ENCODE assay signal across 8 cellular contexts in the genomic region with DNA sequence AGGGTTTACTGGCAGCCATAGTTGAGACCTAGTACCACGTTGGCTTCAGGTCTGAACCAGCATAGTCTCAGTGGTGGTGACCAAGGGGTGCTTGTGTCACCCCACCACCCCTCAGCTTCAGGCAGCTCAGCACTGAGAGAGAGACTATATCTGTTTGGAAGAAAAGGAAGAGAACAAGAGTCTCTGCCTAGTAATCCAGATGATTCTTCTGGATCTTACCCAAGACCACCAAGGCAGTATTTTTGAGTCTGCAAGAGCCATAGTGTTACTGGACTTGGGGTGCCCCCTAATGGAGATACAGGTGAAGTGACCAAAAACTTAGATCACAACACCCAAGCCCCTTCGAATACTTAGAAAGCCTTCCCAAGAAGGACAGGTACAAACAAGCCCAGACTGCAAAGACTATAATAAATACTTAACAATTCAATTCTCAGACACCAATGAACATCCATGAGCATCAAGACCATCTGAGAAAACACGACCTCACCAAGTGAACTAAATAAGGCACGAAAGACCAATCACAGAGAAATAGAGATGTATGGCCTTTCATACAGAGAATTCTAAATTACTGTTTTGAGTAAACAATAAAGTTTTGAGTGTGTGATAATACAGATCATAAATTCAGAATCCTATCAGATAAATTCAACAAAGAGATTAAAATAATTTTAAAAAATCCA.
DNase-seq lines count a peak whose midpoint lies in the region; ATAC-seq and TF ChIP-seq lines count a peak whose summit lies in the region.

No MANE protein-coding gene starts in this region.

- H3K9me3 Mint-ChIP-seq in mesothelial cell of epicardium = peaks cover 28% of the 10 kb centered on the region

- no peak overlapping the region for H2AFZ ChIP-seq in SU-DHL-6 (ENCODE audit: low read depth, low read length, severe bottlenecking)

- no peak overlapping the region for H3K4me2 ChIP-seq in SU-DHL-6 (ENCODE audit: low read depth, low read length, poor library complexity, severe bottlenecking)

- H3K4me3 Mint-ChIP-seq in mesothelial cell of epicardium = no peak overlapping the region

- no peaks in the 10 kb centered on the region for H3K9me2 ChIP-seq in SU-DHL-6 (replicated peaks; ENCODE audit: insufficient read depth, low read length)

- H3K9ac ChIP-seq in SU-DHL-6 (ENCODE audit: low read length) = no peak overlapping the region

- H3K27ac Mint-ChIP-seq in mesothelial cell of epicardium = no peak overlapping the region

- no peaks in the 10 kb centered on the region for H3K27me3 ChIP-seq in SU-DHL-6 (ENCODE audit: low read length)

- peak; percentile 8 for DNase-seq in activated T-cell treated with anti-CD3 and anti-CD28 coated beads for 1 hour (ENCODE audit: low read depth)
- DNase-seq in activated T-cell treated with anti-CD3 and anti-CD28 coated beads, Interleukin-2, amount 50 U/mL, for 1 hour = no peak
- DNase-seq in HUDEP-2 (lab: John Stamatoyannopoulos, UW; ENCODE audit: unreplicated experiment in 76 of 76) = peak in 39 of 76 experiments; percentile 1 to 59 (median 18)
- peak; percentile 19 for DNase-seq in dedifferentiated amniotic fluid mesenchymal stem cell (ENCODE audit: extremely low spot score)
- DNase-seq in mesothelial cell of epicardium (ENCODE audit: low spot score in 2 of 2, unreplicated experiment in 2 of 2) = no peak
- DNase-seq in 8988T = no peak

- no peak overlapping the region for H3K27ac ChIP-seq in SU-DHL-6 (ENCODE audit: low read depth, low read length)

- H3K27me3 Mint-ChIP-seq in mesothelial cell of epicardium (ENCODE audit: low read depth) = no peaks in the 10 kb centered on the region

- H3K4me3 ChIP-seq in SU-DHL-6 (ENCODE audit: insufficient read depth, low read length, poor library complexity, severe bottlenecking) = no peak overlapping the region

- no peaks in the 10 kb centered on the region for H3K9me3 ChIP-seq in SU-DHL-6 (ENCODE audit: insufficient read depth, low read length)

- ATAC-seq in HG02870 (IDR thresholded peaks at IDR 0.05; ENCODE audit: unreplicated experiment) = no peak

- no peaks in the 10 kb centered on the region for H3K79me2 ChIP-seq in SU-DHL-6 (ENCODE audit: insufficient read depth, low read length)

- H3K4me1 Mint-ChIP-seq in mesothelial cell of epicardium = no peaks in the 10 kb centered on the region

- TF ChIP-seq CTCF in SU-DHL-6 (IDR thresholded peaks at IDR 0.05; ENCODE audit: insufficient read depth, low read length, poor library complexity, severe bottlenecking) (peak; percentile 57), mesothelial cell of epicardium (IDR thresholded peaks at IDR 0.05; ENCODE audit: unreplicated experiment) (peak; percentile 40)

- no peaks in the 10 kb centered on the region for H3K36me3 ChIP-seq in SU-DHL-6 (ENCODE audit: low read length)

- H3K36me3 Mint-ChIP-seq in mesothelial cell of epicardium = peaks cover 38% of the 10 kb centered on the region

- no peaks in the 10 kb centered on the region for H3F3A ChIP-seq in SU-DHL-6 (ENCODE audit: insufficient read depth)

- no peaks in the 10 kb centered on the region for H4K20me1 ChIP-seq in SU-DHL-6 (ENCODE audit: low read depth, low read length)

Comparison
In these comparisons a context has a peak if more than half of its experiments do, and no peak if none do; other contexts are left out.
1. DNase-seq: peak in activated T-cell treated with anti-CD3 and anti-CD28 coated beads for 1 hour (single experiment), HUDEP-2 (39 of 76) and dedifferentiated amniotic fluid mesenchymal stem cell (single experiment); none in activated T-cell treated with anti-CD3 and anti-CD28 coated beads, Interleukin-2, amount 50 U/mL, for 1 hour (single experiment), mesothelial cell of epicardium (0 of 2) and 8988T (single experiment).